In the genomic region with DNA sequence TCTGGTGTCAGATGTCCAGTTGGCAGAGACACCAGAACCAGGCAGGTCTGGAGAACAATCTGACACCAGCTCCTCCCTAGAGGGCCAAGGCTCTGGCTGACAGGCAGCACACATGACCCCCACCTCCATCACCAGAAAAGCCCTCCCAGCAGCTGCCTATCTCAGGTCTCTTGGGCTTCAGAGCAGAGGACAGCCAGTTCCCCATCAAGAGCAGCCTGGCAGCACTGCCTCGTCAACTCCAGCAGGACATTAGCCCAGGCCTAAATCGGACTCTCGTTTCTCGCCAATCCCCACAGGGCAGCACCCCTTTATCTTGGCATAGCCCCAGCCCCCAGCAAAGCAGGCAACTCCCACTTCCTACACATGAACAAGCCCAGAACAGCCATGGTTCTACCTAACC, we compare ENCODE assay signal across 16 cellular contexts. TPM values are rescaled to one million over a fixed set of nuclear protein-coding genes. Genes with fewer than 3 reads are reported as not detected.
DNase-seq lines count a peak whose midpoint lies in the region; ATAC-seq and TF ChIP-seq lines count a peak whose summit lies in the region.
"Had no signal": no experiment of that assay in that cellular context is flagged by ENCODE, and none has a peak within 500 bp of the region (broad histone marks: within the 10 kb centered on the region; RNA-seq: fewer than 3 reads in every experiment).

No MANE protein-coding gene starts in this region.

- intact Hi-C loops in cardiac septum (cut with DNase I) (no loop called here), vagina (cut with DNase I) (no loop called here)

- H3K9me3 Mint-ChIP-seq in WTC11 (no peaks in the 10 kb centered on the region), neural progenitor cell (no peaks in the 10 kb centered on the region)
- H3K9me3 Mint-ChIP-seq: activated T-helper 2 cell treated with anti-CD3 and anti-CD28 coated beads, Interferon-gamma antibody, Interleukin-2, Interleukin-4, amounts not matched to agents 10 μg/mL and 5 μg/mL and 100 μg/mL, durations not matched to agents 14 hours and 24 hours and 36 hours had no signal

- no peaks in the 10 kb centered on the region; the same call in 1 of the 2 replicates for H3K36me3 Mint-ChIP-seq in WTC11
- no peaks in the 10 kb centered on the region for H3K36me3 Mint-ChIP-seq in neural progenitor cell

- H3K27me3 Mint-ChIP-seq in WTC11 (ENCODE audit: low read depth), result no peaks in the 10 kb centered on the region
- peaks cover 8% of the 10 kb centered on the region for H3K27me3 Mint-ChIP-seq in neural progenitor cell (ENCODE audit: insufficient read depth, low read depth)

- peaks cover 48% of the 10 kb centered on the region for H4K20me1 ChIP-seq in neural progenitor cell (ENCODE audit: low read depth)

- H3K4me1 Mint-ChIP-seq in WTC11 (peaks cover 47% of the 10 kb centered on the region), neural progenitor cell (peaks cover 40% of the 10 kb centered on the region)

- H3K4me3 ChIP-seq in neural progenitor cell (no peak overlapping the region), vagina (peak overlapping the region in 1 of 2 donors; percentile 81), WERI-Rb-1 (ENCODE audit: low read depth, low read length) (no peak overlapping the region)
- H3K4me3 ChIP-seq: GM23248 had no signal

- H3F3A ChIP-seq in neural progenitor cell (ENCODE audit: low read depth), result peaks cover 53% of the 10 kb centered on the region

- no peak for ATAC-seq in WTC11

- TF ChIP-seq CTCF in WTC11 (IDR thresholded peaks at IDR 0.05), result no peak
- TF ChIP-seq CTCF in neural progenitor cell (IDR thresholded peaks at IDR 0.05), result no peak
- TF ChIP-seq CTCF in vagina (IDR thresholded peaks at IDR 0.05), result no peak
- TF ChIP-seq CTCF in WERI-Rb-1 (IDR thresholded peaks at IDR 0.05; ENCODE audit: low read depth, low read length), result no peak

- H3K9me3 ChIP-seq in neural progenitor cell (ENCODE audit: low read depth), result no peaks in the 10 kb centered on the region
- no peaks in the 10 kb centered on the region for H3K9me3 ChIP-seq in vagina
- no peaks in the 10 kb centered on the region for H3K9me3 ChIP-seq in WERI-Rb-1 (ENCODE audit: severe bottlenecking)
- H3K9me3 ChIP-seq: SK-N-SH had no signal

- peaks cover 80% of the 10 kb centered on the region for H3K79me2 ChIP-seq in neural progenitor cell (ENCODE audit: low read depth)

- POLR2A ChIA-PET in WTC11 (lab: Charles Lee), result interaction anchor here (0.5 to 1.4 kb wide), 2 partner anchors 9 to 77 kb away, joined by 4 to 5 read pairs; no protein-coding TSS in a partner anchor

- no peak for DNase-seq in WTC11 (ENCODE audit: low spot score)
- DNase-seq in cardiac septum (ENCODE audit: low spot score), result peak; percentile 86
- DNase-seq in neural progenitor cell (ENCODE audit: low spot score), result no peak
- DNase-seq in vagina (ENCODE audit: extremely low spot score in 2 of 2), result no peak
- DNase-seq in SW480 (ENCODE audit: low spot score), result no peak
- no peak for DNase-seq in WERI-Rb-1
- DNase-seq in NCI-H1930 (lab: John Stamatoyannopoulos, UW), result no peak
- DNase-seq: activated CD4-positive, alpha-beta T cell treated with anti-CD3 and anti-CD28 coated beads for 48 hours; caudate nucleus; GM23248; NCI-H1417 treated with DMSO at 0.1 percent for 48 hours; occipital lobe; SK-N-SH; stimulated activated CD4-positive, alpha-beta T cell treated with anti-CD3 and anti-CD28 coated beads, Interleukin-4, amount 100 ng/mL, for 24 hours had no signal

- H2AFZ ChIP-seq in neural progenitor cell (replicated peaks), result no peak overlapping the region
- H2AFZ ChIP-seq: GM23248 had no signal

- no peaks in the 10 kb centered on the region for H3K36me3 ChIP-seq in neural progenitor cell
- H3K36me3 ChIP-seq in vagina, result no peaks in the 10 kb centered on the region
- peaks cover 3% of the 10 kb centered on the region; the same call in 1 of the 2 replicates for H3K36me3 ChIP-seq in WERI-Rb-1

- H3K27me3 ChIP-seq in neural progenitor cell (no peaks in the 10 kb centered on the region), vagina (no peaks in the 10 kb centered on the region), WERI-Rb-1 (ENCODE audit: insufficient read depth, low read depth, severe bottlenecking) (no peaks in the 10 kb centered on the region)

- H3K27ac ChIP-seq in neural progenitor cell, result no peak overlapping the region
- H3K27ac ChIP-seq in vagina, result peak overlapping the region; percentile 98
- no peak overlapping the region; the same call in 1 of the 2 replicates for H3K27ac ChIP-seq in WERI-Rb-1
- H3K27ac ChIP-seq: GM23248 had no signal

- TF ChIP-seq POLR2A in vagina (IDR thresholded peaks at IDR 0.05), result no peak

- peaks cover 35% of the 10 kb centered on the region for H3K4me1 ChIP-seq in neural progenitor cell
- H3K4me1 ChIP-seq in vagina, result peaks cover 79% of the 10 kb centered on the region

- peak overlapping the region; percentile 34 for H3K4me2 ChIP-seq in neural progenitor cell
- H3K4me2 ChIP-seq: SK-N-SH had no signal

- CTCF ChIA-PET in WTC11 (lab: Charles Lee), result interaction anchor here (0.6 to 1.2 kb wide), 2 partner anchors 9 to 24 kb away, joined by 3 to 4 read pairs; no protein-coding TSS in a partner anchor

- H3K27ac Mint-ChIP-seq in WTC11 (peak overlapping the region; percentile 88), neural progenitor cell (peak overlapping the region; percentile 41)
- H3K27ac Mint-ChIP-seq: activated T-helper 2 cell treated with anti-CD3 and anti-CD28 coated beads, Interferon-gamma antibody, Interleukin-2, Interleukin-4, amounts not matched to agents 10 μg/mL and 5 μg/mL and 100 μg/mL, durations not matched to agents 14 hours and 24 hours and 36 hours had no signal

- H3K4me3 Mint-ChIP-seq in WTC11 (peak overlapping the region; percentile 18), neural progenitor cell (peak overlapping the region; percentile 52)

- H3K9ac ChIP-seq in neural progenitor cell, result no peak overlapping the region
- H3K9ac ChIP-seq: GM23248, SK-N-SH had no signal

TF ChIP-seq in WTC11, 78 proteins besides CTCF, POLR2A, EP300 and RAD21 (continues in another document):
- TF ChIP-seq, protein P1, sequence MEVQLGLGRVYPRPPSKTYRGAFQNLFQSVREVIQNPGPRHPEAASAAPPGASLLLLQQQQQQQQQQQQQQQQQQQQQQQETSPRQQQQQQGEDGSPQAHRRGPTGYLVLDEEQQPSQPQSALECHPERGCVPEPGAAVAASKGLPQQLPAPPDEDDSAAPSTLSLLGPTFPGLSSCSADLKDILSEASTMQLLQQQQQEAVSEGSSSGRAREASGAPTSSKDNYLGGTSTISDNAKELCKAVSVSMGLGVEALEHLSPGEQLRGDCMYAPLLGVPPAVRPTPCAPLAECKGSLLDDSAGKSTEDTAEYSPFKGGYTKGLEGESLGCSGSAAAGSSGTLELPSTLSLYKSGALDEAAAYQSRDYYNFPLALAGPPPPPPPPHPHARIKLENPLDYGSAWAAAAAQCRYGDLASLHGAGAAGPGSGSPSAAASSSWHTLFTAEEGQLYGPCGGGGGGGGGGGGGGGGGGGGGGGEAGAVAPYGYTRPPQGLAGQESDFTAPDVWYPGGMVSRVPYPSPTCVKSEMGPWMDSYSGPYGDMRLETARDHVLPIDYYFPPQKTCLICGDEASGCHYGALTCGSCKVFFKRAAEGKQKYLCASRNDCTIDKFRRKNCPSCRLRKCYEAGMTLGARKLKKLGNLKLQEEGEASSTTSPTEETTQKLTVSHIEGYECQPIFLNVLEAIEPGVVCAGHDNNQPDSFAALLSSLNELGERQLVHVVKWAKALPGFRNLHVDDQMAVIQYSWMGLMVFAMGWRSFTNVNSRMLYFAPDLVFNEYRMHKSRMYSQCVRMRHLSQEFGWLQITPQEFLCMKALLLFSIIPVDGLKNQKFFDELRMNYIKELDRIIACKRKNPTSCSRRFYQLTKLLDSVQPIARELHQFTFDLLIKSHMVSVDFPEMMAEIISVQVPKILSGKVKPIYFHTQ (CRISPR knock-in tag; IDR thresholded peaks at IDR 0.05), result no peak
- TF ChIP-seq RELA (CRISPR knock-in tag; IDR thresholded peaks at IDR 0.05; ENCODE audit: borderline replicate concordance) (no peak), GTF2I (CRISPR knock-in tag; conservative IDR thresholded peaks at IDR 0.05) (no peak), JAZF1 (CRISPR knock-in tag; IDR thresholded peaks at IDR 0.05) (no peak), HMGA2 (CRISPR knock-in tag; IDR thresholded peaks at IDR 0.05) (no peak), NR1H2 (CRISPR knock-in tag; IDR thresholded peaks at IDR 0.05) (no peak), SP1 (CRISPR knock-in tag; conservative IDR thresholded peaks at IDR 0.05) (no peak), NFE2L1 (CRISPR knock-in tag; IDR thresholded peaks at IDR 0.05) (no peak), MXD4 (CRISPR knock-in tag; IDR thresholded peaks at IDR 0.05; ENCODE audit: borderline replicate concordance) (no peak)

RNA-seq across cellular contexts. Expression of a gene that starts 4.4 kb away (rescaled TPM):
- total RNA-seq in WTC11 (2021), result 93.5 to 103 TPM (median 100 TPM) in 3 replicates
- 150 TPM for total RNA-seq in cardiac septum
- total RNA-seq in neural progenitor cell (ENCODE audit: low replicate concordance), result 28.5 and 91.8 TPM in 2 replicates
- total RNA-seq in vagina, result 589 TPM

RNA-seq across cellular contexts. Expression of a gene that starts 29.6 kb away (rescaled TPM):
- 32.1 to 34.6 TPM (median 33.5 TPM) in 3 replicates for total RNA-seq in WTC11 (2021)
- total RNA-seq in cardiac septum, result 5.1 TPM
- 18.7 and 48.5 TPM in 2 replicates for total RNA-seq in neural progenitor cell (ENCODE audit: low replicate concordance)
- 11.5 TPM for total RNA-seq in vagina

RNA-seq across cellular contexts. Expression of a gene that starts 30.7 kb away (rescaled TPM):
- total RNA-seq in WTC11 (2021) (227 to 243 TPM (median 232 TPM) in 3 replicates), cardiac septum (17.7 TPM), neural progenitor cell (ENCODE audit: low replicate concordance) (108 and 231 TPM in 2 replicates), vagina (53.5 TPM)

RNA-seq across cellular contexts. Expression of a gene that starts 47.7 kb away (rescaled TPM):
- total RNA-seq in WTC11 (2021) (4.4 to 5.0 TPM (median 4.4 TPM) in 3 replicates), cardiac septum (0.08 TPM), neural progenitor cell (ENCODE audit: low replicate concordance) (0.45 and 1.7 TPM in 2 replicates), vagina (1.2 TPM)
- total RNA-seq: GM23248, subcutaneous adipose tissue had no signal

RNA-seq across cellular contexts. Expression of a gene that starts 53.9 kb away (rescaled TPM):
- total RNA-seq in WTC11 (2021), result 58.1 to 62.9 TPM (median 59.4 TPM) in 3 replicates
- total RNA-seq in cardiac septum, result 22.8 TPM
- 99.5 and 106 TPM in 2 replicates for total RNA-seq in neural progenitor cell (ENCODE audit: low replicate concordance)
- total RNA-seq in vagina, result 71.5 TPM
